11 cellular contexts compared by ENCODE assay signal in genomic region chr5:96729156-96729555, GRCh38.
DNase-seq lines count a peak whose midpoint lies in the region; ATAC-seq, FAIRE-seq and TF ChIP-seq lines count a peak whose summit lies in the region.
"Had no signal": no experiment of that assay in that cellular context is flagged by ENCODE, and none has a peak within 500 bp of the region (broad histone marks: within the 10 kb centered on the region; RNA-seq: fewer than 3 reads in every experiment).

No MANE protein-coding gene starts in this region.

- H3K4me3 ChIP-seq in left ventricle myocardium inferior: no peak overlapping the region
- H3K4me3 ChIP-seq in Panc1 (ENCODE audit: low read depth in 2 of 2, low read length in 2 of 2): no peak overlapping the region
- no peak overlapping the region for H3K4me3 ChIP-seq in fibroblast of the aortic adventitia (ENCODE audit: low read depth, low read length)
- no peak overlapping the region for H3K4me3 ChIP-seq in upper lobe of right lung
- H3K4me3 ChIP-seq: BLaER1 treated with 17β-estradiol and CSF1 and Interleukin-3, amounts not matched to agents 10 nM and 100 nM had no signal

- in situ Hi-C loops in Panc1 (cut with HindIII; ENCODE audit: low pct_unique_long_range_greater_than_20kb, low sequenced_read_pairs): no loop called here

- no peak for ATAC-seq in left cardiac atrium
- no peak for ATAC-seq in Panc1
- no peak for ATAC-seq in upper lobe of right lung

- H3K36me3 ChIP-seq in left ventricle myocardium inferior (peaks cover 43% of the 10 kb centered on the region), Panc1 (ENCODE audit: control insufficient read depth, insufficient read depth, low read length) (peaks cover 3% of the 10 kb centered on the region; the same call in 1 of the 2 replicates), upper lobe of right lung (peaks cover 37% of the 10 kb centered on the region)

- POLR2A ChIA-PET in Panc1 (lab: Charles Lee): no interaction called here

- BruUV-seq in Panc1 (replicated peaks; lab: Mats Ljungman, UMichigan): no TSS peak

- peaks cover 65% of the 10 kb centered on the region for H3K4me1 ChIP-seq in left ventricle myocardium inferior
- H3K4me1 ChIP-seq in Panc1 (ENCODE audit: control insufficient read depth, insufficient read depth, low read length): no peaks in the 10 kb centered on the region
- H3K4me1 ChIP-seq in upper lobe of right lung: peaks cover 2% of the 10 kb centered on the region

- H3K27ac ChIP-seq in left ventricle myocardium inferior (replicated peaks) (peak overlapping the region; percentile 29), Panc1 (ENCODE audit: low read length) (no peak overlapping the region), upper lobe of right lung (no peak overlapping the region)
- H3K27ac ChIP-seq: BLaER1 treated with 17β-estradiol and CSF1 and Interleukin-3, amounts not matched to agents 10 nM and 100 nM had no signal

- intact Hi-C loops in left ventricle myocardium inferior (cut with micrococcal nuclease): no loop called here
- intact Hi-C loops in left cardiac atrium (cut with DNase I): loop anchor here in 1 of 2 donors (10.0 kb wide), 1 partner anchor 114 kb away; no protein-coding TSS in a partner anchor
- intact Hi-C loops in Panc1 (cut with micrococcal nuclease; ENCODE audit: unreplicated experiment): loop anchor here (1.0 kb wide), 1 partner anchor 115 kb away; no protein-coding TSS in a partner anchor
- intact Hi-C loops in upper lobe of right lung (cut with DNase I): no loop called here

- no peak for FAIRE-seq in urothelium cell line (lab: Jason Lieb, UNC)
- FAIRE-seq: frontal cortex had no signal

- H3K9me3 ChIP-seq in left ventricle myocardium inferior (replicated peaks): no peaks in the 10 kb centered on the region
- no peaks in the 10 kb centered on the region for H3K9me3 ChIP-seq in Panc1 (ENCODE audit: control insufficient read depth, insufficient read depth, low read depth, low read length)
- H3K9me3 ChIP-seq in upper lobe of right lung: no peaks in the 10 kb centered on the region
- H3K9me3 ChIP-seq: BLaER1 treated with 17β-estradiol and CSF1 and Interleukin-3, amounts not matched to agents 10 nM and 100 nM had no signal

- CTCF ChIA-PET in Panc1 (lab: Charles Lee): no interaction called here

- H3K27me3 ChIP-seq in left ventricle myocardium inferior (ENCODE audit: low read depth) (no peaks in the 10 kb centered on the region), Panc1 (ENCODE audit: control insufficient read depth, insufficient read depth, low read length) (no peaks in the 10 kb centered on the region), upper lobe of right lung (no peaks in the 10 kb centered on the region)
- H3K27me3 ChIP-seq: BLaER1 treated with 17β-estradiol and CSF1 and Interleukin-3, amounts not matched to agents 10 nM and 100 nM had no signal

- TF ChIP-seq CTCF in left ventricle myocardium inferior (IDR thresholded peaks at IDR 0.05; ENCODE audit: borderline replicate concordance) (peak; percentile 37), Panc1 (IDR thresholded peaks at IDR 0.05) (peak; percentile 39; the same call in 1 of the 2 replicates), fibroblast of the aortic adventitia (IDR thresholded peaks at IDR 0.05; ENCODE audit: insufficient read depth, low read length) (peak; percentile 37), upper lobe of right lung (IDR thresholded peaks at IDR 0.05) (peak; percentile 19)

- DNase-seq in left ventricle myocardium inferior (no peak), left cardiac atrium (no peak), Panc1 (ENCODE audit: low read depth, low spot score) (no peak), fibroblast of the aortic adventitia (ENCODE audit: low read depth) (no peak), upper lobe of right lung (no peak), KG1 (lab: John Stamatoyannopoulos, UW) (no peak), NCI-H82 (lab: John Stamatoyannopoulos, UW) (no peak), urothelium cell line (ENCODE audit: low spot score) (no peak)
- DNase-seq: NCI-H446 treated with DMSO at 0.1 percent for 48 hours had no signal
